ENCODE assay signal across 2 cellular contexts in the genomic region with DNA sequence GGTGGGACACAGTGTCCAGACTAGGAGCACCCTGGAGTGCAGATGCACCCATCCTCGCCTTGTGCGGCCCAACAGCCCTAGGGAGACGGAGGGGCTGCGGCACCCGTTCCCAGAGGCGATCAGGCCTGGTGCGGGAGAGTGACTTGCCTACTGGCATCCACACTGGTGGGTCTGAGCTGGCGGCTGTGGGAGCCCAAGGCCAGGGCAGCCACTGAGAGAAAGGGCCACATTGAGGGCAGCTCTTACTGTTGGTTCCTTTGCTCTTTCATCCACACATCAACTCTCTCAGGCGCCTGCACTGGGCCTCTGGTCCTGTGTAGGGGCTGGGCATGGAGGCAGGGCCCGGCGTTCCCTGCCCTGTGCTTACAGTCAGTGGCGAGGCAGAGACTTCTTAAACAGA.
TF ChIP-seq lines count a peak whose summit lies in the region.

No MANE protein-coding gene starts in this region.

TF ChIP-seq in WTC11, 78 proteins besides CTCF, POLR2A, EP300 and RAD21 (continued from another document and continues in another):
- TF ChIP-seq, protein P1, sequence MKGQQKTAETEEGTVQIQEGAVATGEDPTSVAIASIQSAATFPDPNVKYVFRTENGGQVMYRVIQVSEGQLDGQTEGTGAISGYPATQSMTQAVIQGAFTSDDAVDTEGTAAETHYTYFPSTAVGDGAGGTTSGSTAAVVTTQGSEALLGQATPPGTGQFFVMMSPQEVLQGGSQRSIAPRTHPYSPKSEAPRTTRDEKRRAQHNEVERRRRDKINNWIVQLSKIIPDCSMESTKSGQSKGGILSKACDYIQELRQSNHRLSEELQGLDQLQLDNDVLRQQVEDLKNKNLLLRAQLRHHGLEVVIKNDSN (CRISPR knock-in tag; IDR thresholded peaks at IDR 0.05), result no peak
- TF ChIP-seq RELA (CRISPR knock-in tag; IDR thresholded peaks at IDR 0.05; ENCODE audit: borderline replicate concordance), result no peak
- TF ChIP-seq OVOL2 (CRISPR knock-in tag; IDR thresholded peaks at IDR 0.05; ENCODE audit: borderline replicate concordance), result no peak
- no peak for TF ChIP-seq IRF2 (CRISPR knock-in tag; IDR thresholded peaks at IDR 0.05; ENCODE audit: borderline replicate concordance, low read depth)
- TF ChIP-seq, protein P2, sequence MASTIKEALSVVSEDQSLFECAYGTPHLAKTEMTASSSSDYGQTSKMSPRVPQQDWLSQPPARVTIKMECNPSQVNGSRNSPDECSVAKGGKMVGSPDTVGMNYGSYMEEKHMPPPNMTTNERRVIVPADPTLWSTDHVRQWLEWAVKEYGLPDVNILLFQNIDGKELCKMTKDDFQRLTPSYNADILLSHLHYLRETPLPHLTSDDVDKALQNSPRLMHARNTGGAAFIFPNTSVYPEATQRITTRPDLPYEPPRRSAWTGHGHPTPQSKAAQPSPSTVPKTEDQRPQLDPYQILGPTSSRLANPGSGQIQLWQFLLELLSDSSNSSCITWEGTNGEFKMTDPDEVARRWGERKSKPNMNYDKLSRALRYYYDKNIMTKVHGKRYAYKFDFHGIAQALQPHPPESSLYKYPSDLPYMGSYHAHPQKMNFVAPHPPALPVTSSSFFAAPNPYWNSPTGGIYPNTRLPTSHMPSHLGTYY (CRISPR knock-in tag; IDR thresholded peaks at IDR 0.05), result no peak
- TF ChIP-seq KAT7 (CRISPR knock-in tag; IDR thresholded peaks at IDR 0.05; ENCODE audit: borderline replicate concordance), result no peak
- TF ChIP-seq, protein P3, sequence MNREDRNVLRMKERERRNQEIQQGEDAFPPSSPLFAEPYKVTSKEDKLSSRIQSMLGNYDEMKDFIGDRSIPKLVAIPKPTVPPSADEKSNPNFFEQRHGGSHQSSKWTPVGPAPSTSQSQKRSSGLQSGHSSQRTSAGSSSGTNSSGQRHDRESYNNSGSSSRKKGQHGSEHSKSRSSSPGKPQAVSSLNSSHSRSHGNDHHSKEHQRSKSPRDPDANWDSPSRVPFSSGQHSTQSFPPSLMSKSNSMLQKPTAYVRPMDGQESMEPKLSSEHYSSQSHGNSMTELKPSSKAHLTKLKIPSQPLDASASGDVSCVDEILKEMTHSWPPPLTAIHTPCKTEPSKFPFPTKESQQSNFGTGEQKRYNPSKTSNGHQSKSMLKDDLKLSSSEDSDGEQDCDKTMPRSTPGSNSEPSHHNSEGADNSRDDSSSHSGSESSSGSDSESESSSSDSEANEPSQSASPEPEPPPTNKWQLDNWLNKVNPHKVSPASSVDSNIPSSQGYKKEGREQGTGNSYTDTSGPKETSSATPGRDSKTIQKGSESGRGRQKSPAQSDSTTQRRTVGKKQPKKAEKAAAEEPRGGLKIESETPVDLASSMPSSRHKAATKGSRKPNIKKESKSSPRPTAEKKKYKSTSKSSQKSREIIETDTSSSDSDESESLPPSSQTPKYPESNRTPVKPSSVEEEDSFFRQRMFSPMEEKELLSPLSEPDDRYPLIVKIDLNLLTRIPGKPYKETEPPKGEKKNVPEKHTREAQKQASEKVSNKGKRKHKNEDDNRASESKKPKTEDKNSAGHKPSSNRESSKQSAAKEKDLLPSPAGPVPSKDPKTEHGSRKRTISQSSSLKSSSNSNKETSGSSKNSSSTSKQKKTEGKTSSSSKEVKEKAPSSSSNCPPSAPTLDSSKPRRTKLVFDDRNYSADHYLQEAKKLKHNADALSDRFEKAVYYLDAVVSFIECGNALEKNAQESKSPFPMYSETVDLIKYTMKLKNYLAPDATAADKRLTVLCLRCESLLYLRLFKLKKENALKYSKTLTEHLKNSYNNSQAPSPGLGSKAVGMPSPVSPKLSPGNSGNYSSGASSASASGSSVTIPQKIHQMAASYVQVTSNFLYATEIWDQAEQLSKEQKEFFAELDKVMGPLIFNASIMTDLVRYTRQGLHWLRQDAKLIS (CRISPR knock-in tag; IDR thresholded peaks at IDR 0.05; ENCODE audit: borderline replicate concordance), result no peak
- no peak for TF ChIP-seq TCF7 (CRISPR knock-in tag; IDR thresholded peaks at IDR 0.05; ENCODE audit: low read depth)
- no peak for TF ChIP-seq CREM (CRISPR knock-in tag; IDR thresholded peaks at IDR 0.05)
- TF ChIP-seq, protein P4, sequence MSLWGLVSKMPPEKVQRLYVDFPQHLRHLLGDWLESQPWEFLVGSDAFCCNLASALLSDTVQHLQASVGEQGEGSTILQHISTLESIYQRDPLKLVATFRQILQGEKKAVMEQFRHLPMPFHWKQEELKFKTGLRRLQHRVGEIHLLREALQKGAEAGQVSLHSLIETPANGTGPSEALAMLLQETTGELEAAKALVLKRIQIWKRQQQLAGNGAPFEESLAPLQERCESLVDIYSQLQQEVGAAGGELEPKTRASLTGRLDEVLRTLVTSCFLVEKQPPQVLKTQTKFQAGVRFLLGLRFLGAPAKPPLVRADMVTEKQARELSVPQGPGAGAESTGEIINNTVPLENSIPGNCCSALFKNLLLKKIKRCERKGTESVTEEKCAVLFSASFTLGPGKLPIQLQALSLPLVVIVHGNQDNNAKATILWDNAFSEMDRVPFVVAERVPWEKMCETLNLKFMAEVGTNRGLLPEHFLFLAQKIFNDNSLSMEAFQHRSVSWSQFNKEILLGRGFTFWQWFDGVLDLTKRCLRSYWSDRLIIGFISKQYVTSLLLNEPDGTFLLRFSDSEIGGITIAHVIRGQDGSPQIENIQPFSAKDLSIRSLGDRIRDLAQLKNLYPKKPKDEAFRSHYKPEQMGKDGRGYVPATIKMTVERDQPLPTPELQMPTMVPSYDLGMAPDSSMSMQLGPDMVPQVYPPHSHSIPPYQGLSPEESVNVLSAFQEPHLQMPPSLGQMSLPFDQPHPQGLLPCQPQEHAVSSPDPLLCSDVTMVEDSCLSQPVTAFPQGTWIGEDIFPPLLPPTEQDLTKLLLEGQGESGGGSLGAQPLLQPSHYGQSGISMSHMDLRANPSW (CRISPR knock-in tag; conservative IDR thresholded peaks at IDR 0.05; ENCODE audit: low read depth), result no peak
- TF ChIP-seq NR3C1 (CRISPR knock-in tag; conservative IDR thresholded peaks at IDR 0.05; ENCODE audit: low read depth), result no peak
- no peak for TF ChIP-seq NFE2L1 (CRISPR knock-in tag; IDR thresholded peaks at IDR 0.05)
- TF ChIP-seq ETV6 (CRISPR knock-in tag; IDR thresholded peaks at IDR 0.05), result no peak
- no peak for TF ChIP-seq GABPB1 (CRISPR knock-in tag; IDR thresholded peaks at IDR 0.05)
- TF ChIP-seq, protein P5, sequence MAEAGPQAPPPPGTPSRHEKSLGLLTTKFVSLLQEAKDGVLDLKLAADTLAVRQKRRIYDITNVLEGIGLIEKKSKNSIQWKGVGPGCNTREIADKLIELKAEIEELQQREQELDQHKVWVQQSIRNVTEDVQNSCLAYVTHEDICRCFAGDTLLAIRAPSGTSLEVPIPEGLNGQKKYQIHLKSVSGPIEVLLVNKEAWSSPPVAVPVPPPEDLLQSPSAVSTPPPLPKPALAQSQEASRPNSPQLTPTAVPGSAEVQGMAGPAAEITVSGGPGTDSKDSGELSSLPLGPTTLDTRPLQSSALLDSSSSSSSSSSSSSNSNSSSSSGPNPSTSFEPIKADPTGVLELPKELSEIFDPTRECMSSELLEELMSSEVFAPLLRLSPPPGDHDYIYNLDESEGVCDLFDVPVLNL (CRISPR knock-in tag; IDR thresholded peaks at IDR 0.05; ENCODE audit: borderline replicate concordance, low read depth), result no peak

TF ChIP-seq in GM23338, 12 proteins besides CTCF, POLR2A, EP300 and RAD21 (continued from another document):
- TF ChIP-seq, protein P6, sequence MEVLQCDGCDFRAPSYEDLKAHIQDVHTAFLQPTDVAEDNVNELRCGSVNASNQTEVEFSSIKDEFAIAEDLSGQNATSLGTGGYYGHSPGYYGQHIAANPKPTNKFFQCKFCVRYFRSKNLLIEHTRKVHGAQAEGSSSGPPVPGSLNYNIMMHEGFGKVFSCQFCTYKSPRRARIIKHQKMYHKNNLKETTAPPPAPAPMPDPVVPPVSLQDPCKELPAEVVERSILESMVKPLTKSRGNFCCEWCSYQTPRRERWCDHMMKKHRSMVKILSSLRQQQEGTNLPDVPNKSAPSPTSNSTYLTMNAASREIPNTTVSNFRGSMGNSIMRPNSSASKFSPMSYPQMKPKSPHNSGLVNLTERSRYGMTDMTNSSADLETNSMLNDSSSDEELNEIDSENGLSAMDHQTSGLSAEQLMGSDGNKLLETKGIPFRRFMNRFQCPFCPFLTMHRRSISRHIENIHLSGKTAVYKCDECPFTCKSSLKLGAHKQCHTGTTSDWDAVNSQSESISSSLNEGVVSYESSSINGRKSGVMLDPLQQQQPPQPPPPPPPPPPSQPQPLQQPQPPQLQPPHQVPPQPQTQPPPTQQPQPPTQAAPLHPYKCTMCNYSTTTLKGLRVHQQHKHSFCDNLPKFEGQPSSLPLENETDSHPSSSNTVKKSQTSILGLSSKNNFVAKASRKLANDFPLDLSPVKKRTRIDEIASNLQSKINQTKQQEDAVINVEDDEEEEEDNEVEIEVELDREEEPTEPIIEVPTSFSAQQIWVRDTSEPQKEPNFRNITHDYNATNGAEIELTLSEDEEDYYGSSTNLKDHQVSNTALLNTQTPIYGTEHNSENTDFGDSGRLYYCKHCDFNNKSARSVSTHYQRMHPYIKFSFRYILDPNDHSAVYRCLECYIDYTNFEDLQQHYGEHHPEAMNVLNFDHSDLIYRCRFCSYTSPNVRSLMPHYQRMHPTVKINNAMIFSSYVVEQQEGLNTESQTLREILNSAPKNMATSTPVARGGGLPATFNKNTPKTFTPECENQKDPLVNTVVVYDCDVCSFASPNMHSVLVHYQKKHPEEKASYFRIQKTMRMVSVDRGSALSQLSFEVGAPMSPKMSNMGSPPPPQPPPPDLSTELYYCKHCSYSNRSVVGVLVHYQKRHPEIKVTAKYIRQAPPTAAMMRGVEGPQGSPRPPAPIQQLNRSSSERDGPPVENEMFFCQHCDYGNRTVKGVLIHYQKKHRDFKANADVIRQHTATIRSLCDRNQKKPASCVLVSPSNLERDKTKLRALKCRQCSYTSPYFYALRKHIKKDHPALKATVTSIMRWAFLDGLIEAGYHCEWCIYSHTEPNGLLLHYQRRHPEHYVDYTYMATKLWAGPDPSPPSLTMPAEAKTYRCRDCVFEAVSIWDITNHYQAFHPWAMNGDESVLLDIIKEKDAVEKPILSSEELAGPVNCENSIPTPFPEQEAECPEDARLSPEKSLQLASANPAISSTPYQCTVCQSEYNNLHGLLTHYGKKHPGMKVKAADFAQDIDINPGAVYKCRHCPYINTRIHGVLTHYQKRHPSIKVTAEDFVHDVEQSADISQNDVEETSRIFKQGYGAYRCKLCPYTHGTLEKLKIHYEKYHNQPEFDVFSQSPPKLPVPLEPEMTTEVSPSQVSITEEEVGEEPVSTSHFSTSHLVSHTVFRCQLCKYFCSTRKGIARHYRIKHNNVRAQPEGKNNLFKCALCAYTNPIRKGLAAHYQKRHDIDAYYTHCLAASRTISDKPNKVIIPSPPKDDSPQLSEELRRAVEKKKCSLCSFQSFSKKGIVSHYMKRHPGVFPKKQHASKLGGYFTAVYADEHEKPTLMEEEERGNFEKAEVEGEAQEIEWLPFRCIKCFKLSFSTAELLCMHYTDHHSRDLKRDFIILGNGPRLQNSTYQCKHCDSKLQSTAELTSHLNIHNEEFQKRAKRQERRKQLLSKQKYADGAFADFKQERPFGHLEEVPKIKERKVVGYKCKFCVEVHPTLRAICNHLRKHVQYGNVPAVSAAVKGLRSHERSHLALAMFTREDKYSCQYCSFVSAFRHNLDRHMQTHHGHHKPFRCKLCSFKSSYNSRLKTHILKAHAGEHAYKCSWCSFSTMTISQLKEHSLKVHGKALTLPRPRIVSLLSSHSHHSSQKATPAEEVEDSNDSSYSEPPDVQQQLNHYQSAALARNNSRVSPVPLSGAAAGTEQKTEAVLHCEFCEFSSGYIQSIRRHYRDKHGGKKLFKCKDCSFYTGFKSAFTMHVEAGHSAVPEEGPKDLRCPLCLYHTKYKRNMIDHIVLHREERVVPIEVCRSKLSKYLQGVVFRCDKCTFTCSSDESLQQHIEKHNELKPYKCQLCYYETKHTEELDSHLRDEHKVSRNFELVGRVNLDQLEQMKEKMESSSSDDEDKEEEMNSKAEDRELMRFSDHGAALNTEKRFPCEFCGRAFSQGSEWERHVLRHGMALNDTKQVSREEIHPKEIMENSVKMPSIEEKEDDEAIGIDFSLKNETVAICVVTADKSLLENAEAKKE (CRISPR knock-in tag; IDR thresholded peaks at IDR 0.05), result no peak
- TF ChIP-seq STAT1 (IDR thresholded peaks at IDR 0.05; ENCODE audit: unreplicated experiment) (no peak), NANOG (IDR thresholded peaks at IDR 0.05; ENCODE audit: borderline replicate concordance) (no peak), ZNF114 (CRISPR knock-in tag; IDR thresholded peaks at IDR 0.05) (no peak)
- TF ChIP-seq, protein P7, sequence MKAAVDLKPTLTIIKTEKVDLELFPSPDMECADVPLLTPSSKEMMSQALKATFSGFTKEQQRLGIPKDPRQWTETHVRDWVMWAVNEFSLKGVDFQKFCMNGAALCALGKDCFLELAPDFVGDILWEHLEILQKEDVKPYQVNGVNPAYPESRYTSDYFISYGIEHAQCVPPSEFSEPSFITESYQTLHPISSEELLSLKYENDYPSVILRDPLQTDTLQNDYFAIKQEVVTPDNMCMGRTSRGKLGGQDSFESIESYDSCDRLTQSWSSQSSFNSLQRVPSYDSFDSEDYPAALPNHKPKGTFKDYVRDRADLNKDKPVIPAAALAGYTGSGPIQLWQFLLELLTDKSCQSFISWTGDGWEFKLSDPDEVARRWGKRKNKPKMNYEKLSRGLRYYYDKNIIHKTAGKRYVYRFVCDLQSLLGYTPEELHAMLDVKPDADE (IDR thresholded peaks at IDR 0.05), result no peak
